8 cellular contexts compared by ENCODE assay signal in the genomic region with DNA sequence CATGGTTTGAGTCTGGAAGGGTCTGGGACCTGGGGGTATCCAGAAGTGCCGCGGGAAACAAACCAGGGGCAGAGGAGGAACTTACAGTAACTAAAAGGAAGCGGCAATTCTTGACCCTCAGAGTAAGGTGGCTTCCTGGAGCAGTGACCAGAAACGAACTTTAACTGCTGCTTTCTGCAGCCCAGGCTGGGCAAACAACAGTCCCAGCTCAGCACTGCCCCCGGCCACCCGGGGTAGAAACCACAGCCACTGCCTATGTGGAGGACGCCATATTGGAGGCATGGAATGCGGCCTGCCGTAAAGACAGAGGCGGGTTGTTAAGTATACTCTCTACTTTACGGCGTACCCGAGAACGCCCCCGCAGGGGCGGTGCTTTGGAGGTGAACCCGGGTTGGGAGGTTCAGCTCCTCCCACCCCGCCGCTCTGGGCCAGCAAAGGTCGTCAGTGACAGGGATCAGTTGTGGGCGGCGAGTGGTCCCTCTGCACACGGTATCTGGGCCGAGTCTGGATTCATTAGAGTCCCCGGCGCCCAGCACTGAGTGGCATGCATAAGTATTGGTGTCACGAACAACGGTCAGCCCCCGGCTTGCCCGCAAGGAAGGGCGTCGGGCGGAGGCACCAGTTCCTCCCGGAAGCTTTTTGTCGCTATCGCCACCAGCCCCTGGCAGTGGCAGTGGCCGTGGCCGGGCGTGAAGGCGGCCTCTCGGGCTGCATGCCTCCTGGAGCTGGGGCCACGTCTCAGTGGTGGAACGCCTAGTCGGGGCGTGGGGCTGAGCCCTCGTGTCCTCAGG. TPM values are rescaled to one million over a fixed set of nuclear protein-coding genes. Genes with fewer than 3 reads are reported as not detected.
DNase-seq lines count a peak whose midpoint lies in the region; ATAC-seq and TF ChIP-seq lines count a peak whose summit lies in the region.

A gene with protein sequence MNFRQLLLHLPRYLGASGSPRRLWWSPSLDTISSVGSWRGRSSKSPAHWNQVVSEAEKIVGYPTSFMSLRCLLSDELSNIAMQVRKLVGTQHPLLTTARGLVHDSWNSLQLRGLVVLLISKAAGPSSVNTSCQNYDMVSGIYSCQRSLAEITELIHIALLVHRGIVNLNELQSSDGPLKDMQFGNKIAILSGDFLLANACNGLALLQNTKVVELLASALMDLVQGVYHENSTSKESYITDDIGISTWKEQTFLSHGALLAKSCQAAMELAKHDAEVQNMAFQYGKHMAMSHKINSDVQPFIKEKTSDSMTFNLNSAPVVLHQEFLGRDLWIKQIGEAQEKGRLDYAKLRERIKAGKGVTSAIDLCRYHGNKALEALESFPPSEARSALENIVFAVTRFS (minus strand): TSS at position 282 of the 791 bp plus-strand sequence. CDS start 279 bp downstream, at position 3.

- peak within 1 kb of the TSS; percentile 93 for H3K4me3 ChIP-seq in BE2C (ENCODE audit: low read depth, low read length)
- H3K4me3 ChIP-seq in kidney epithelial cell (ENCODE audit: low read depth, low read length): peak within 1 kb of the TSS; percentile 63

- H3K36me3 ChIP-seq in BE2C (no peaks in the 10 kb centered on the region), kidney epithelial cell (ENCODE audit: control insufficient read depth, insufficient read depth, low read length) (no peaks in the 10 kb centered on the region)

- peak; percentile 97 for TF ChIP-seq POLR2A in GM19193 (IDR thresholded peaks at IDR 0.05; ENCODE audit: extremely low read depth, insufficient read depth, insufficient read length)

- TF ChIP-seq CTCF in BE2C (IDR thresholded peaks at IDR 0.05; ENCODE audit: low read depth, low read length) (peak; percentile 74), kidney epithelial cell (IDR thresholded peaks at IDR 0.05; ENCODE audit: insufficient read depth, low read length, poor library complexity, severe bottlenecking) (peak; percentile 64)

- H3K4me1 ChIP-seq in BE2C: no peaks in the 10 kb centered on the region; the same call in 1 of the 2 replicates

- DNase-seq in BE2C (peak; percentile 99), NCI-H510A (lab: John Stamatoyannopoulos, UW) (peak; percentile 72), cerebellum (ENCODE audit: low spot score) (peak; percentile 97), kidney epithelial cell (ENCODE audit: low read depth) (peak; percentile 94)
- peak; percentile 95 for DNase-seq in activated CD4-positive, alpha-beta T cell treated with anti-CD3 and anti-CD28 coated beads for 1 hour
- peak; percentile 96 to 99 for DNase-seq in stimulated activated CD4-positive, alpha-beta T cell treated with anti-CD3 and anti-CD28 coated beads, Interleukin-15, amount 100 ng/mL, for 48 hours (ENCODE audit: low read depth in 2 of 2)

- H3K27me3 ChIP-seq in BE2C: no peaks in the 10 kb centered on the region
- no peaks in the 10 kb centered on the region for H3K27me3 ChIP-seq in kidney epithelial cell (ENCODE audit: control insufficient read depth, insufficient read depth, low read length)

- no peaks in the 10 kb centered on the region for H3K9me3 ChIP-seq in BE2C

- peak; percentile 97 for ATAC-seq in HG03439 (IDR thresholded peaks at IDR 0.05; ENCODE audit: unreplicated experiment)

RNA-seq across cellular contexts. Expression of the gene that starts here (rescaled TPM):
- polyA plus RNA-seq in BE2C (2012; ENCODE audit: insufficient read depth, insufficient read length, low read depth): 6.7 TPM
- total RNA-seq in cerebellum (9.3 TPM), kidney epithelial cell (13.4 and 18.1 TPM in 2 replicates)

Comparison
In these comparisons a context has a peak if more than half of its experiments do, and no peak if none do; other contexts are left out.
1. Peak in every context shown above with its lines: DNase-seq, ATAC-seq and H3K4me3 ChIP-seq.